Comparison of ENCODE assay signal across 15 cellular contexts in the genomic region with DNA sequence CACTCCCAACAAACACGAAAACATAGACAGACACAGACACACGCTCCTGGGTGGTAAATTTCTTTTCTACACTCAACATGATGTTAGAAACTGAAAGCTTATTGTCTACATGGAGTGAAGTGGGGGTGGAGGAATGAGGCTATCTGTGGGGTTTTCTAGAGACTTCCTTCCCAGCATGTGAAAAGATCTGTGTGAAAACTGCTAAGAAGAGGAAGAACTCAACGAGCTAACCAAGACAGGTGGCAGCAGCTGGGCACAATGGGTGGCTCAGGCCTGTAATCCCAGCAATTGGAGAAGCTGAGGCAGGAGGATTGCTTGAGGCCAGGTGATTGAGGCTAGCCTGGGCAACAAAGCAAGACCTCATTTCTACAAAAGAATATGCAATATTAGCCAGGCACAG. TPM values are rescaled to one million over a fixed set of nuclear protein-coding genes. Genes with fewer than 3 reads are reported as not detected.
DNase-seq lines count a peak whose midpoint lies in the region; ATAC-seq and TF ChIP-seq lines count a peak whose summit lies in the region.
"Had no signal": no experiment of that assay in that cellular context is flagged by ENCODE, and none has a peak within 500 bp of the region (broad histone marks: within the 10 kb centered on the region; RNA-seq: fewer than 3 reads in every experiment).

No MANE protein-coding gene starts in this region.

- peak; percentile 32 for ATAC-seq in T-helper 17 cell
- peak; percentile 19 for ATAC-seq in effector memory CD8-positive, alpha-beta T cell (replicated peaks)
- peak; percentile 40 for ATAC-seq in upper lobe of right lung

- peak overlapping the region; percentile 99 for H3K27ac Mint-ChIP-seq in activated naive CD4-positive, alpha-beta T cell treated with anti-CD3 and anti-CD28 coated beads for 36 hours
- H3K27ac Mint-ChIP-seq in T-helper 17 cell = peak overlapping the region; percentile 100
- H3K27ac Mint-ChIP-seq in effector memory CD8-positive, alpha-beta T cell = peak overlapping the region; percentile 61 to 87

- H3K4me3 Mint-ChIP-seq in activated naive CD4-positive, alpha-beta T cell treated with anti-CD3 and anti-CD28 coated beads for 36 hours = peak overlapping the region; percentile 80
- H3K4me3 Mint-ChIP-seq in T-helper 17 cell = peak overlapping the region; percentile 70
- peak overlapping the region; percentile 73 to 74 for H3K4me3 Mint-ChIP-seq in effector memory CD8-positive, alpha-beta T cell

- intact Hi-C loops in activated naive CD4-positive, alpha-beta T cell treated with anti-CD3 and anti-CD28 coated beads for 36 hours (cut with micrococcal nuclease) = loop anchor here (2.0 to 10.0 kb wide), 5 partner anchors 137 to 1196 kb away; a partner anchor contains a TSS
- intact Hi-C loops in upper lobe of right lung (cut with DNase I) = no loop called here

- peak overlapping the region; percentile 2 for H3K27ac ChIP-seq in upper lobe of right lung
- H3K27ac ChIP-seq: dorsolateral prefrontal cortex, lower lobe of right lung, testis had no signal

- no peaks in the 10 kb centered on the region for H3K27me3 Mint-ChIP-seq in activated naive CD4-positive, alpha-beta T cell treated with anti-CD3 and anti-CD28 coated beads for 36 hours (ENCODE audit: low read depth)
- H3K27me3 Mint-ChIP-seq in T-helper 17 cell = no peaks in the 10 kb centered on the region
- H3K27me3 Mint-ChIP-seq in effector memory CD8-positive, alpha-beta T cell = no peaks in the 10 kb centered on the region

- H3K4me1 Mint-ChIP-seq in activated naive CD4-positive, alpha-beta T cell treated with anti-CD3 and anti-CD28 coated beads for 36 hours (ENCODE audit: low read depth) = peaks cover 74% of the 10 kb centered on the region
- peaks cover 77% of the 10 kb centered on the region for H3K4me1 Mint-ChIP-seq in T-helper 17 cell
- H3K4me1 Mint-ChIP-seq in effector memory CD8-positive, alpha-beta T cell (ENCODE audit: low read depth in 2 of 2) = peaks cover 76 to 93% of the 10 kb centered on the region in 2 donors

- DNase-seq in activated naive CD4-positive, alpha-beta T cell treated with anti-CD3 and anti-CD28 coated beads for 36 hours = peak; percentile 56
- DNase-seq in activated naive CD4-positive, alpha-beta T cell treated with Interleukin-2 at 50 U/mL for 16 hours = no peak
- no peak for DNase-seq in T-helper 17 cell
- DNase-seq in effector memory CD8-positive, alpha-beta T cell = no peak
- no peak for DNase-seq in upper lobe of right lung
- DNase-seq in activated gamma-delta T cell (lab: John Stamatoyannopoulos, UW) = no peak
- DNase-seq in NCI-H2227 treated with DMSO at 0.1 percent for 48 hours (lab: John Stamatoyannopoulos, UW) = no peak
- no peak for DNase-seq in G401 (ENCODE audit: low spot score)
- DNase-seq: DMS 273 treated with DMSO at 0.1 percent for 48 hours, dorsolateral prefrontal cortex, lower lobe of right lung, NCI-H1436, occipital lobe, RPMI8226, testis had no signal

- in situ Hi-C loops in G401 (cut with HindIII; ENCODE audit: low sequenced_read_pairs) = no loop called here

- H3K4me1 ChIP-seq in upper lobe of right lung = peaks cover 9% of the 10 kb centered on the region
- H3K4me1 ChIP-seq: testis had no signal

- no peaks in the 10 kb centered on the region for H3K27me3 ChIP-seq in upper lobe of right lung
- H3K27me3 ChIP-seq: testis had no signal

- CTCF ChIA-PET in activated naive CD4-positive, alpha-beta T cell treated with anti-CD3 and anti-CD28 coated beads for 36 hours (lab: Charles Lee) = interaction anchor here (0.6 to 4.5 kb wide), 14 partner anchors 8 to 71 kb away, joined by 3 to 42 read pairs (median 4); no protein-coding TSS in a partner anchor

- no peak overlapping the region for H3K4me3 ChIP-seq in upper lobe of right lung
- H3K4me3 ChIP-seq: dorsolateral prefrontal cortex, lower lobe of right lung, testis had no signal

- TF ChIP-seq CTCF in upper lobe of right lung (IDR thresholded peaks at IDR 0.05) = no peak

- H3K36me3 ChIP-seq in upper lobe of right lung = no peaks in the 10 kb centered on the region
- H3K36me3 ChIP-seq: lower lobe of right lung had no signal

- no peaks in the 10 kb centered on the region for H3K9me3 Mint-ChIP-seq in activated naive CD4-positive, alpha-beta T cell treated with anti-CD3 and anti-CD28 coated beads for 36 hours
- H3K9me3 Mint-ChIP-seq in effector memory CD8-positive, alpha-beta T cell = no peaks in the 10 kb centered on the region

- H3K36me3 Mint-ChIP-seq in activated naive CD4-positive, alpha-beta T cell treated with anti-CD3 and anti-CD28 coated beads for 36 hours (ENCODE audit: low read depth) = peaks cover 3% of the 10 kb centered on the region
- no peaks in the 10 kb centered on the region for H3K36me3 Mint-ChIP-seq in T-helper 17 cell (ENCODE audit: low read depth)
- H3K36me3 Mint-ChIP-seq in effector memory CD8-positive, alpha-beta T cell (ENCODE audit: insufficient read depth) = peaks cover 15% of the 10 kb centered on the region

- H3K9me3 ChIP-seq in T-helper 17 cell (ENCODE audit: control insufficient read depth, low read length, poor library complexity, severe bottlenecking) (no peaks in the 10 kb centered on the region), upper lobe of right lung (no peaks in the 10 kb centered on the region)
- H3K9me3 ChIP-seq: lower lobe of right lung, testis had no signal

RNA-seq across cellular contexts. Expression of a gene that starts 7.6 kb away (rescaled TPM):
- total RNA-seq in activated naive CD4-positive, alpha-beta T cell treated with anti-CD3 and anti-CD28 coated beads for 36 hours = 100 to 1,000 TPM; 129 TPM
- 100 to 1,000 TPM; 499 to 517 TPM for total RNA-seq in T-helper 17 cell
- total RNA-seq in upper lobe of right lung = 45.0 TPM
- not detected in 2 replicates for total RNA-seq in G401 (2014; rRNA removed; shearing (Covaris generic))

Comparison
In these comparisons a context has a peak if more than half of its experiments do, and no peak if none do; other contexts are left out.
1. RNA of a gene that starts 7.6 kb away (total RNA-seq): 499 to 517 TPM in T-helper 17 cell, 129 TPM in activated naive CD4-positive, alpha-beta T cell treated with anti-CD3 and anti-CD28 coated beads for 36 hours and 45.0 TPM in upper lobe of right lung (single experiment); not detected in G401; every median in the first group is over 10 times any median in the second.
2. Peak in every context shown above with its lines, with median percentiles within 50 percentile points of each other: H3K27ac Mint-ChIP-seq, H3K4me3 Mint-ChIP-seq and ATAC-seq.